In the genomic region with DNA sequence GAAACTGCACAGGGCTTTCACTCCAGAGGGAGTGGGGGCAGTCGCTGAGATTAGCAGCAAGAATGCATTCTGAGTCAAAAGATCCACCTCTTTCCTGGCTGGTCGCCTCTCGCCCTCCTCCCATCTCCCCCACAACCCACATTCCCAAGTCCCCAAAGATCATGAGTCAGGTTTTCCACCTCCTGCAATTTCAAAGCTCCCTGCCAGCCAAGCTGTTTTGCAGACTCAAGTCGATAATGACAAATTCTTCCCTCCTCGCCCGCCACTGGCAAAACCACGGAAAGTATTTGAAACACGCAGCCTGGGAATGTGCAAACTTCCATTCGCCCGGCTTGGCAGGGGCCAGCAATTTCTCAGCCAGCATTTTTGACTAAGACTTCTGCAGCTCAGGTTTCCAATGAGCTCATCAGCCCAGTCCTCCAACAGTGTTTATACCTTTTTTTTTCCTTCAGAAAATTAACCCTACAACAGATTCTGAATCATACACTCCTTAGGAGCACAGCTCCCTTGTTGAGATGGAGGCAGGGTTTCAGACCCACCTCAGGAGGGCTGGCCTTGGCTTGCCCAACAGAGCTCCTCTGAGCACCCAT, we compare ENCODE assay signal across 8 cellular contexts.
DNase-seq lines count a peak whose midpoint lies in the region; ATAC-seq and TF ChIP-seq lines count a peak whose summit lies in the region.

No MANE protein-coding gene starts in this region.

- H3K9ac ChIP-seq in colonic mucosa (ENCODE audit: low read depth in 2 of 2, low read length in 2 of 2), result peak overlapping the region; percentile 2 to 19

- TF ChIP-seq POLR2A in thyroid gland (IDR thresholded peaks at IDR 0.05), result no peak

- H3K27me3 ChIP-seq in ACC112 (ENCODE audit: insufficient read depth, low read length) (no peaks in the 10 kb centered on the region), colonic mucosa (no peaks in the 10 kb centered on the region), thyroid gland (no peaks in the 10 kb centered on the region)

- DNase-seq in M059J (ENCODE audit: low read depth) (peak; percentile 100), colonic mucosa (peak; percentile 43), left lobe of liver (ENCODE audit: low spot score) (peak; percentile 56), thyroid gland (peak; percentile 91 to 97), SHP77 treated with DMSO at 0.1 percent for 48 hours (lab: John Stamatoyannopoulos, UW) (no peak)
- DNase-seq in stimulated activated CD4-positive, alpha-beta T cell treated with anti-CD3 and anti-CD28 coated beads, Interleukin-4, amount 100 ng/mL, for 24 hours, result no peak

- H3K36me3 ChIP-seq in ACC112 (ENCODE audit: insufficient read depth, low read length) (no peaks in the 10 kb centered on the region), colonic mucosa (no peaks in the 10 kb centered on the region), thyroid gland (no peaks in the 10 kb centered on the region)

- H3K27ac ChIP-seq in ACC112 (ENCODE audit: low read depth, low read length), result peak overlapping the region; percentile 91
- peak overlapping the region; percentile 37 for H3K27ac ChIP-seq in colonic mucosa
- H3K27ac ChIP-seq in thyroid gland, result peak overlapping the region; percentile 70 to 83 (median 83)

- TF ChIP-seq CTCF in colonic mucosa (IDR thresholded peaks at IDR 0.05) (no peak), thyroid gland (IDR thresholded peaks at IDR 0.05) (no peak)

- no peaks in the 10 kb centered on the region for H3K79me2 ChIP-seq in ACC112 (ENCODE audit: control insufficient read depth, insufficient read depth, low read length, unreplicated experiment)

- intact Hi-C loops in colonic mucosa (cut with DNase I), result no loop called here
- intact Hi-C loops in thyroid gland (cut with DNase I), result no loop called here

- H3K4me3 ChIP-seq in ACC112 (ENCODE audit: low read depth, low read length) (no peak overlapping the region), colonic mucosa (no peak overlapping the region), thyroid gland (replicated peaks in 1 of 3) (no peak overlapping the region)

- peaks cover 52% of the 10 kb centered on the region for H3K4me1 ChIP-seq in ACC112 (ENCODE audit: control insufficient read depth, insufficient read depth, low read length, unreplicated experiment)
- no peaks in the 10 kb centered on the region for H3K4me1 ChIP-seq in colonic mucosa
- peaks cover 18 to 33% of the 10 kb centered on the region in 2 donors for H3K4me1 ChIP-seq in thyroid gland

- WGBS in thyroid gland, 2 donors, result 1 to 13% methylated on average over 10 of the region's 10 CpGs

- H3K9me3 ChIP-seq in colonic mucosa (no peaks in the 10 kb centered on the region), thyroid gland (no peaks in the 10 kb centered on the region)

- H2AFZ ChIP-seq in ACC112 (ENCODE audit: low read length, unreplicated experiment), result no peak overlapping the region

- ATAC-seq in left lobe of liver (peak; percentile 79), HG02885 (IDR thresholded peaks at IDR 0.05; ENCODE audit: poor library complexity, unreplicated experiment) (no peak)

Comparison
In these comparisons a context has a peak if more than half of its experiments do, and no peak if none do; other contexts are left out.
1. H3K27ac ChIP-seq: peak in every context shown above with its lines; median percentile 91 in ACC112; 83 in thyroid gland; 37 in colonic mucosa.
2. DNase-seq: peak in M059J (single experiment), colonic mucosa (single experiment), left lobe of liver (single experiment) and thyroid gland (2 of 2); none in SHP77 treated with DMSO at 0.1 percent for 48 hours (single experiment) and stimulated activated CD4-positive, alpha-beta T cell treated with anti-CD3 and anti-CD28 coated beads, Interleukin-4, amount 100 ng/mL, for 24 hours (single experiment).